Comparison of ENCODE assay signal across 11 cellular contexts in the genomic region with DNA sequence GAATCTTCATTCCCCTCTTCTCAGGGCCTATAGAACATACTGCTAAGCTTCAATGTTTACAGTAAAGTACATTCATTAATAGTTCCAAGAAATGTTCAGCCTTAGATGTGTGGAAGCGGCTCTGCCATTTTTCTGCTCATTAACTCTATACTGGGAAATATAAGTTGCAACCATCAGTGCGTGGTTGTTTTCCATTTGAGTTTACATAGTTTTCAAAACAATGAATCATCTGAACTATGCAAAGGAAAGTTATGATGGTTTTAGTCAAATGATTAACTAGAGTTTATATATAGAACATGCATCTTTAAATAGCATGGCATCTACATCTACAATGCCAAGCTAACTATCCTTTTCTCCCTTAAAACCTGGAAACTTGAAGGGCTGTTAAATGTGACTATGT. TPM values are rescaled to one million over a fixed set of nuclear protein-coding genes. Genes with fewer than 3 reads are reported as not detected.
DNase-seq lines count a peak whose midpoint lies in the region; ATAC-seq and TF ChIP-seq lines count a peak whose summit lies in the region.
"Had no signal": no experiment of that assay in that cellular context is flagged by ENCODE, and none has a peak within 500 bp of the region (broad histone marks: within the 10 kb centered on the region; RNA-seq: fewer than 3 reads in every experiment).

No MANE protein-coding gene starts in this region.

- H3K36me3 Mint-ChIP-seq in activated naive CD4-positive, alpha-beta T cell treated with anti-CD3 and anti-CD28 coated beads, Interleukin-2, amount 10 ng/mL, durations not matched to agents 7 days and 5 days: peaks cover 77% of the 10 kb centered on the region
- peaks cover 25% of the 10 kb centered on the region for H3K36me3 Mint-ChIP-seq in activated T-helper 1 cell treated with anti-CD3 and anti-CD28 coated beads, Interleukin-12 subunit alpha, Interleukin-12 subunit beta, Interleukin-2, Interleukin-4 antibody, amounts not matched to agents 30 ng/mL and 10 ng/mL and 1 ng/mL, durations not matched to agents 14 hours and 24 hours and 36 hours (ENCODE audit: low read depth)

- CTCF ChIA-PET in activated naive CD4-positive, alpha-beta T cell treated with anti-CD3 and anti-CD28 coated beads, Interleukin-2, amount 10 ng/mL, durations not matched to agents 7 days and 5 days (lab: Charles Lee): interaction anchor here (1.1 to 1.8 kb wide), 3 partner anchors 8 to 23 kb away, joined by 3 to 7 read pairs (median 6); no protein-coding TSS in a partner anchor

- peak overlapping the region in 1 of 5 donors; percentile 33 for H3K27ac ChIP-seq in adrenal gland

- H3K9me3 ChIP-seq in adrenal gland (replicated peaks in 1 of 3): no peaks in the 10 kb centered on the region

- no peak for TF ChIP-seq CTCF in adrenal gland (IDR thresholded peaks at IDR 0.05)

- WGBS in adrenal gland, 4 donors: 85 to 95% (median 88%) methylated on average over 2 of the region's 2 CpGs

- peak; percentile 59 for ATAC-seq in HG02938 (IDR thresholded peaks at IDR 0.05; ENCODE audit: unreplicated experiment)

- H3K27me3 Mint-ChIP-seq in activated naive CD4-positive, alpha-beta T cell treated with anti-CD3 and anti-CD28 coated beads, Interleukin-2, amount 10 ng/mL, durations not matched to agents 7 days and 5 days: no peaks in the 10 kb centered on the region
- H3K27me3 Mint-ChIP-seq in activated T-helper 1 cell treated with anti-CD3 and anti-CD28 coated beads, Interleukin-12 subunit alpha, Interleukin-12 subunit beta, Interleukin-2, Interleukin-4 antibody, amounts not matched to agents 30 ng/mL and 10 ng/mL and 1 ng/mL, durations not matched to agents 14 hours and 24 hours and 36 hours (ENCODE audit: insufficient read depth): no peaks in the 10 kb centered on the region

- H3K9me3 Mint-ChIP-seq in activated naive CD4-positive, alpha-beta T cell treated with anti-CD3 and anti-CD28 coated beads, Interleukin-2, amount 10 ng/mL, durations not matched to agents 7 days and 5 days: no peaks in the 10 kb centered on the region
- H3K9me3 Mint-ChIP-seq in activated T-helper 1 cell treated with anti-CD3 and anti-CD28 coated beads, Interleukin-12 subunit alpha, Interleukin-12 subunit beta, Interleukin-2, Interleukin-4 antibody, amounts not matched to agents 30 ng/mL and 10 ng/mL and 1 ng/mL, durations not matched to agents 14 hours and 24 hours and 36 hours: no peaks in the 10 kb centered on the region
- H3K9me3 Mint-ChIP-seq: activated B cell treated with CpG ODN at 0.5 μM for 24 hours had no signal

- H3K4me1 ChIP-seq in adrenal gland (replicated peaks in 1 of 2): no peaks in the 10 kb centered on the region

- intact Hi-C loops in activated T-helper 1 cell treated with anti-CD3 and anti-CD28 coated beads, Interleukin-12 subunit alpha, Interleukin-12 subunit beta, Interleukin-2, Interleukin-4 antibody, amounts not matched to agents 30 ng/mL and 10 ng/mL and 1 ng/mL, durations not matched to agents 14 hours and 24 hours and 36 hours (cut with micrococcal nuclease): loop anchor here (1.0 kb wide), 5 partner anchors 9 to 108 kb away; no protein-coding TSS in a partner anchor
- intact Hi-C loops in posterior vena cava (cut with DNase I) (no loop called here), adrenal gland (cut with DNase I) (no loop called here)

- peak overlapping the region; percentile 47 for H3K4me3 Mint-ChIP-seq in activated naive CD4-positive, alpha-beta T cell treated with anti-CD3 and anti-CD28 coated beads, Interleukin-2, amount 10 ng/mL, durations not matched to agents 7 days and 5 days
- peak overlapping the region; percentile 78 for H3K4me3 Mint-ChIP-seq in activated T-helper 1 cell treated with anti-CD3 and anti-CD28 coated beads, Interleukin-12 subunit alpha, Interleukin-12 subunit beta, Interleukin-2, Interleukin-4 antibody, amounts not matched to agents 30 ng/mL and 10 ng/mL and 1 ng/mL, durations not matched to agents 14 hours and 24 hours and 36 hours
- H3K4me3 Mint-ChIP-seq: activated B cell treated with CpG ODN at 0.5 μM for 24 hours had no signal

- no peak for TF ChIP-seq POLR2A in adrenal gland (IDR thresholded peaks at IDR 0.05)

- H3K36me3 ChIP-seq in adrenal gland (replicated peaks in 1 of 2): no peaks in the 10 kb centered on the region

- H3K4me3 ChIP-seq in adrenal gland: no peak overlapping the region

- no peak for DNase-seq in activated naive CD4-positive, alpha-beta T cell treated with anti-CD3 and anti-CD28 coated beads, Interleukin-2, amount 10 ng/mL, durations not matched to agents 7 days and 5 days
- no peak for DNase-seq in activated naive CD4-positive, alpha-beta T cell (lab: John Stamatoyannopoulos, UW)
- DNase-seq in activated T-helper 1 cell treated with anti-CD3 and anti-CD28 coated beads, Interleukin-12 subunit alpha, Interleukin-12 subunit beta, Interleukin-2, Interleukin-4 antibody, amounts not matched to agents 30 ng/mL and 10 ng/mL and 1 ng/mL, durations not matched to agents 14 hours and 24 hours and 36 hours (ENCODE audit: low spot score): no peak
- no peak for DNase-seq in HT-29 (ENCODE audit: low spot score)
- DNase-seq in GOT3 (lab: John Stamatoyannopoulos, UW): no peak
- no peak for DNase-seq in posterior vena cava (ENCODE audit: low spot score)
- no peak for DNase-seq in adrenal gland
- DNase-seq: activated B cell treated with CpG ODN at 0.5 μM for 24 hours, NCI-H524 treated with DMSO at 0.1 percent for 48 hours, SIG-M5 had no signal

- H3K27me3 ChIP-seq in adrenal gland: no peaks in the 10 kb centered on the region

- peaks cover 93% of the 10 kb centered on the region for H3K4me1 Mint-ChIP-seq in activated naive CD4-positive, alpha-beta T cell treated with anti-CD3 and anti-CD28 coated beads, Interleukin-2, amount 10 ng/mL, durations not matched to agents 7 days and 5 days
- peaks cover 92% of the 10 kb centered on the region for H3K4me1 Mint-ChIP-seq in activated T-helper 1 cell treated with anti-CD3 and anti-CD28 coated beads, Interleukin-12 subunit alpha, Interleukin-12 subunit beta, Interleukin-2, Interleukin-4 antibody, amounts not matched to agents 30 ng/mL and 10 ng/mL and 1 ng/mL, durations not matched to agents 14 hours and 24 hours and 36 hours (ENCODE audit: low read depth)
- H3K4me1 Mint-ChIP-seq: activated B cell treated with CpG ODN at 0.5 μM for 24 hours had no signal

- H3K27ac Mint-ChIP-seq in activated naive CD4-positive, alpha-beta T cell treated with anti-CD3 and anti-CD28 coated beads, Interleukin-2, amount 10 ng/mL, durations not matched to agents 7 days and 5 days: peak overlapping the region; percentile 88
- peak overlapping the region; percentile 99 for H3K27ac Mint-ChIP-seq in activated T-helper 1 cell treated with anti-CD3 and anti-CD28 coated beads, Interleukin-12 subunit alpha, Interleukin-12 subunit beta, Interleukin-2, Interleukin-4 antibody, amounts not matched to agents 30 ng/mL and 10 ng/mL and 1 ng/mL, durations not matched to agents 14 hours and 24 hours and 36 hours
- H3K27ac Mint-ChIP-seq: activated B cell treated with CpG ODN at 0.5 μM for 24 hours had no signal

RNA-seq across cellular contexts. Expression of a gene that starts 29.6 kb away (rescaled TPM):
- total RNA-seq in activated T-helper 1 cell treated with anti-CD3 and anti-CD28 coated beads, Interleukin-12 subunit alpha, Interleukin-12 subunit beta, Interleukin-2, Interleukin-4 antibody, amounts not matched to agents 30 ng/mL and 10 ng/mL and 1 ng/mL, durations not matched to agents 14 hours and 24 hours and 36 hours: 133 and 139 TPM in 2 replicates
- total RNA-seq in HT-29 (2014; rRNA removed; shearing (Covaris generic)): 0.10 and 0.21 TPM in 2 replicates
- total RNA-seq in posterior vena cava (1 to 10 TPM; 2.3 to 3.0 TPM), adrenal gland (10 to 100 TPM in 7 of 8 donors, 1 to 10 TPM in 1; 6.1 to 78.2 (median 33.7) TPM)
- 10 to 100 TPM; 24.9 to 70.8 (median 53.4) TPM for polyA plus RNA-seq in adrenal gland
